Comparison of ENCODE assay signal across 7 cellular contexts in genomic region chr15:25693321-25694237, GRCh38.
A peak's percentile ranks its signal among the peaks of the same experiment; 100 is the strongest.
DNase-seq lines count a peak whose midpoint lies in the region; ATAC-seq and TF ChIP-seq lines count a peak whose summit lies in the region.

No MANE protein-coding gene starts in this region.

- no peak overlapping the region for H3K4me3 ChIP-seq in choroid plexus epithelial cell (ENCODE audit: low read depth, low read length)

- DNase-seq in RPMI8226 (peak; percentile 53), choroid plexus epithelial cell (ENCODE audit: low read depth) (no peak), mucosa of gallbladder (ENCODE audit: low spot score) (peak; percentile 32), COR-L47 (lab: John Stamatoyannopoulos, UW) (no peak)

- peak; percentile 46 for TF ChIP-seq CTCF in choroid plexus epithelial cell (conservative IDR thresholded peaks at IDR 0.05; ENCODE audit: low read depth, low read length)

- ATAC-seq in GM18861 (IDR thresholded peaks at IDR 0.05; ENCODE audit: unreplicated experiment) (peak; percentile 64), HG02610 (IDR thresholded peaks at IDR 0.05; ENCODE audit: unreplicated experiment) (no peak), GM19455 (IDR thresholded peaks at IDR 0.05; ENCODE audit: unreplicated experiment) (no peak)

Comparison
In these comparisons a context has a peak if more than half of its experiments do, and no peak if none do; other contexts are left out.
1. DNase-seq: peak in RPMI8226 (single experiment) and mucosa of gallbladder (single experiment); none in choroid plexus epithelial cell (single experiment) and COR-L47 (single experiment).